7 cellular contexts compared by ENCODE assay signal in genomic region chrX:115850986-115851385, GRCh38.
A peak's percentile ranks its signal among the peaks of the same experiment; 100 is the strongest.
DNase-seq lines count a peak whose midpoint lies in the region; ATAC-seq, FAIRE-seq and TF ChIP-seq lines count a peak whose summit lies in the region.
"Not testable (repeated sequence)": the region's sequence is repeated elsewhere in the genome, so short reads cannot be mapped to it uniquely, and the experiment has no call there.

No MANE protein-coding gene starts in this region.

- not testable (repeated sequence) for H3K27me3 ChIP-seq in PC-9 (ENCODE audit: insufficient read depth, low read depth); dorsolateral prefrontal cortex; ovary; sigmoid colon; uterus

- not testable (repeated sequence) for H3K9ac ChIP-seq in kidney (ENCODE audit: low read length in 2 of 2)

- not testable (repeated sequence) for DNase-seq in PC-9
- peak; percentile 12 for DNase-seq in activated T-cell treated with anti-CD3 and anti-CD28 coated beads, Interleukin-2, amount 50 U/mL, for 4 hours
- peak in 7 of 10 donors; percentile 3 to 62 (median 29) for DNase-seq in dorsolateral prefrontal cortex
- peak; percentile 59 for DNase-seq in kidney
- peak in 3 of 5 donors; percentile 7 to 60 (median 28) for DNase-seq in ovary
- peak; percentile 80 for DNase-seq in sigmoid colon
- DNase-seq in uterus = peak; percentile 15 to 47

- intact Hi-C loops in PC-9 (cut with micrococcal nuclease; ENCODE audit: unreplicated experiment); dorsolateral prefrontal cortex (cut with DNase I); kidney (cut with DNase I); ovary (cut with DNase I); sigmoid colon (cut with DNase I); uterus (cut with DNase I; ENCODE audit: low total_unique reads): not testable (repeated sequence)

- H3K79me2 ChIP-seq in PC-9 (ENCODE audit: low read depth) = not testable (repeated sequence)

- H3K27me3 Mint-ChIP-seq in activated T-cell treated with anti-CD3 and anti-CD28 coated beads, Interleukin-2, amount 50 U/mL, for 4 hours (ENCODE audit: low read depth) = not testable (repeated sequence)

- H3K9me3 Mint-ChIP-seq in activated T-cell treated with anti-CD3 and anti-CD28 coated beads, Interleukin-2, amount 50 U/mL, for 4 hours = not testable (repeated sequence)

- FAIRE-seq in kidney (lab: Jason Lieb, UNC) = not testable (repeated sequence)

- not testable (repeated sequence) for H3K9me3 ChIP-seq in PC-9 (ENCODE audit: insufficient read depth, low read depth); kidney (ENCODE audit: control insufficient read depth in 1 of 2, low read length in 2 of 2); ovary; sigmoid colon; uterus

- POLR2A ChIA-PET in PC-9 (lab: Charles Lee; ENCODE audit: unreplicated experiment) = not testable (repeated sequence)

- not testable (repeated sequence) for TF ChIP-seq EP300 in ovary (IDR thresholded peaks at IDR 0.05); sigmoid colon (IDR thresholded peaks at IDR 0.05)

- CTCF ChIA-PET in PC-9 (lab: Charles Lee) = not testable (repeated sequence)

- not testable (repeated sequence) for H3K4me1 Mint-ChIP-seq in activated T-cell treated with anti-CD3 and anti-CD28 coated beads, Interleukin-2, amount 50 U/mL, for 4 hours (ENCODE audit: low read depth)

- peak overlapping the region; percentile 70 for H3K4me2 ChIP-seq in PC-9

- not testable (repeated sequence) for H2AFZ ChIP-seq in PC-9

- H3K4me3 Mint-ChIP-seq in activated T-cell treated with anti-CD3 and anti-CD28 coated beads, Interleukin-2, amount 50 U/mL, for 4 hours = not testable (repeated sequence)

- H3K36me3 ChIP-seq in PC-9 (ENCODE audit: low read depth); kidney (ENCODE audit: control insufficient read depth in 1 of 2, insufficient read depth in 2 of 2, low read length in 2 of 2); ovary; sigmoid colon; uterus: not testable (repeated sequence)

- not testable (repeated sequence) for TF ChIP-seq POLR2A in ovary (IDR thresholded peaks at IDR 0.05); sigmoid colon (IDR thresholded peaks at IDR 0.05); uterus (IDR thresholded peaks at IDR 0.05)

- not testable (repeated sequence) for H3K27ac ChIP-seq in PC-9; kidney (ENCODE audit: low read depth in 2 of 2, low read length in 2 of 2); ovary; sigmoid colon; uterus
- peak overlapping the region in 7 of 59 donors; percentile 62 to 84 (median 73) for H3K27ac ChIP-seq in dorsolateral prefrontal cortex

- H4K20me1 ChIP-seq in PC-9 (ENCODE audit: insufficient read depth) = not testable (repeated sequence)

- BruUV-seq in PC-9 (replicated peaks; lab: Mats Ljungman, UMichigan) = not testable (repeated sequence)

- H3K9me2 ChIP-seq in PC-9 (ENCODE audit: insufficient read depth) = not testable (repeated sequence)

- not testable (repeated sequence) for H3F3A ChIP-seq in PC-9 (ENCODE audit: insufficient read depth, low read depth)

- not testable (repeated sequence) for TF ChIP-seq CTCF in PC-9 (conservative IDR thresholded peaks at IDR 0.05); dorsolateral prefrontal cortex (IDR thresholded peaks at IDR 0.05 in 54 of 56, conservative IDR thresholded peaks at IDR 0.05 in 2 of 56; ENCODE audit: low read depth in 1 of 56, partially characterized antibody in 56 of 56); kidney (IDR thresholded peaks at IDR 0.05; ENCODE audit: borderline replicate concordance, extremely low read depth, insufficient read depth); ovary (IDR thresholded peaks at IDR 0.05); sigmoid colon (IDR thresholded peaks at IDR 0.05); uterus (IDR thresholded peaks at IDR 0.05)

- not testable (repeated sequence) for H3K4me1 ChIP-seq in PC-9 (replicated peaks; ENCODE audit: insufficient read depth); kidney (ENCODE audit: control insufficient read depth in 1 of 2, insufficient read depth in 1 of 2, low read depth in 1 of 2, low read length in 2 of 2); ovary (ENCODE audit: insufficient read depth); sigmoid colon; uterus

- 70 to 88% methylated on average over 4 to 6 of the region's 23 CpGs; no CpG with 5 or more reads in 1 of the 3 donors for WGBS in ovary, 3 donors
- 100% methylated on average over 5 of the region's 23 CpGs; no CpG with 5 or more reads in 1 of the 2 donors for WGBS in sigmoid colon, 2 donors

- peak overlapping the region; percentile 44; the same call in 1 of the 2 replicates for H3K4me3 ChIP-seq in PC-9
- H3K4me3 ChIP-seq in dorsolateral prefrontal cortex = peak overlapping the region in 1 of 59 donors; percentile 37
- not testable (repeated sequence) for H3K4me3 ChIP-seq in kidney (ENCODE audit: low read length in 2 of 2); ovary; sigmoid colon; uterus

- not testable (repeated sequence) for H3K36me3 Mint-ChIP-seq in activated T-cell treated with anti-CD3 and anti-CD28 coated beads, Interleukin-2, amount 50 U/mL, for 4 hours (ENCODE audit: insufficient read depth)

- not testable (repeated sequence) for ATAC-seq in activated T-cell treated with anti-CD3 and anti-CD28 coated beads, Interleukin-2, amount 50 U/mL, for 4 hours
